ENCODE assay signal across 1 cellular context in the genomic region with DNA sequence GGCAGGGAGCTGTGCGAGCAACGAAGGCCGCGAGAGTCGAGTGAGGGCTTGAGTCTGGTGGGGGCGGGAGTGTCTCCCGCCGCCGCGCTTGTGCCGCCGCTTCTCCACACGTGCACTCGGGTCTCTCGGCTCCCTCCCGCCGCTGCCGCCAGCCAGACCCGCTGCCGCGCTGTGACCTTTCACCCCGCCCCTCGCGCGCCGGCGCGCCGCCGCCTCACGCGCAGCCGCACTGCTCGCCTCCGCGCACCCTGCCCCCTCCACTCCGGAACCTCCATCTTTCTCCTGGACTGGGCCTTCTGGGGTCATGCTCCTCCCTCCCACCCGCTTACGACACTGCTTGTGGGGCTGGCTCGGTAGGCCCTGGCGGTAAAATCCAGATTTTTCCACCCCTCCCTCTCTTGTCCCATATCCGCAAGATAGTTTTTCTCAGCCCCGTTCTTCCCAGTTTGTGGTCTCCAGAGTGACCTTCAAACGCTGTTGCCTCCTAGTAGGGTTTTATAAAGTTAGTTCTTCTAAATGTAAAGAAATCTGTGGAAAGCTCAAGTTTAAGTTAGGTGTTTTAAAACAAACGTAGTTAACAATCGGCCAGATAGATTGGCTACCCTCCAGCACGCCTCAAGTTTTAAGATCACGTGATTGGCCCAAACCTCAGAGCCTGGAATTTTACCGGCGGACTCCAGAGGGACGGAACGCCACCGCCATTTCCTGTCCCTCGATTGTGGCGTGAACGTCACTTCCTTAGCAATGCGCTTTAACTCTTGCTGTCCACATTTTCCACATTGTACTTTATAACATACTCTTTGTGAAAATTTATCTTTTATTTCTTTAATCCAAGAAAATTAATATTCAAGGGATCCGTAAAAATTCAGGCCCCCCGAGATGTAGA.
TF ChIP-seq lines count a peak whose summit lies in the region.

A gene (minus strand): TSS at position 181 of the 886 bp plus-strand sequence. CDS start 300 bp downstream, outside the sequence.

TF ChIP-seq in GM12878, 131 proteins besides CTCF, POLR2A, EP300 and RAD21 (continued from another document and continues in another):
- TF ChIP-seq, protein P1, sequence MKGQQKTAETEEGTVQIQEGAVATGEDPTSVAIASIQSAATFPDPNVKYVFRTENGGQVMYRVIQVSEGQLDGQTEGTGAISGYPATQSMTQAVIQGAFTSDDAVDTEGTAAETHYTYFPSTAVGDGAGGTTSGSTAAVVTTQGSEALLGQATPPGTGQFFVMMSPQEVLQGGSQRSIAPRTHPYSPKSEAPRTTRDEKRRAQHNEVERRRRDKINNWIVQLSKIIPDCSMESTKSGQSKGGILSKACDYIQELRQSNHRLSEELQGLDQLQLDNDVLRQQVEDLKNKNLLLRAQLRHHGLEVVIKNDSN (IDR thresholded peaks at IDR 0.05; ENCODE audit: borderline replicate concordance, extremely low read length, insufficient read depth, low read depth, low read length), result peak; percentile 61
- TF ChIP-seq, protein P2, sequence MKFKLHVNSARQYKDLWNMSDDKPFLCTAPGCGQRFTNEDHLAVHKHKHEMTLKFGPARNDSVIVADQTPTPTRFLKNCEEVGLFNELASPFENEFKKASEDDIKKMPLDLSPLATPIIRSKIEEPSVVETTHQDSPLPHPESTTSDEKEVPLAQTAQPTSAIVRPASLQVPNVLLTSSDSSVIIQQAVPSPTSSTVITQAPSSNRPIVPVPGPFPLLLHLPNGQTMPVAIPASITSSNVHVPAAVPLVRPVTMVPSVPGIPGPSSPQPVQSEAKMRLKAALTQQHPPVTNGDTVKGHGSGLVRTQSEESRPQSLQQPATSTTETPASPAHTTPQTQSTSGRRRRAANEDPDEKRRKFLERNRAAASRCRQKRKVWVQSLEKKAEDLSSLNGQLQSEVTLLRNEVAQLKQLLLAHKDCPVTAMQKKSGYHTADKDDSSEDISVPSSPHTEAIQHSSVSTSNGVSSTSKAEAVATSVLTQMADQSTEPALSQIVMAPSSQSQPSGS (IDR thresholded peaks at IDR 0.05; ENCODE audit: low read length), result no peak
- TF ChIP-seq, protein P3, sequence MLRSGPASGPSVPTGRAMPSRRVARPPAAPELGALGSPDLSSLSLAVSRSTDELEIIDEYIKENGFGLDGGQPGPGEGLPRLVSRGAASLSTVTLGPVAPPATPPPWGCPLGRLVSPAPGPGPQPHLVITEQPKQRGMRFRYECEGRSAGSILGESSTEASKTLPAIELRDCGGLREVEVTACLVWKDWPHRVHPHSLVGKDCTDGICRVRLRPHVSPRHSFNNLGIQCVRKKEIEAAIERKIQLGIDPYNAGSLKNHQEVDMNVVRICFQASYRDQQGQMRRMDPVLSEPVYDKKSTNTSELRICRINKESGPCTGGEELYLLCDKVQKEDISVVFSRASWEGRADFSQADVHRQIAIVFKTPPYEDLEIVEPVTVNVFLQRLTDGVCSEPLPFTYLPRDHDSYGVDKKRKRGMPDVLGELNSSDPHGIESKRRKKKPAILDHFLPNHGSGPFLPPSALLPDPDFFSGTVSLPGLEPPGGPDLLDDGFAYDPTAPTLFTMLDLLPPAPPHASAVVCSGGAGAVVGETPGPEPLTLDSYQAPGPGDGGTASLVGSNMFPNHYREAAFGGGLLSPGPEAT (IDR thresholded peaks at IDR 0.05; ENCODE audit: low read depth), result peak; percentile 97
- TF ChIP-seq RBBP5 (conservative IDR thresholded peaks at IDR 0.05) (no peak), SMAD5 (IDR thresholded peaks at IDR 0.05; ENCODE audit: low read depth) (no peak), TBL1XR1 (IDR thresholded peaks at IDR 0.05; ENCODE audit: low read depth, low read length) (peak; percentile 67; the same call in 1 of the 2 replicates), POLR2AphosphoS5 (IDR thresholded peaks at IDR 0.05; ENCODE audit: low read length) (peak; percentile 86), BACH1 (IDR thresholded peaks at IDR 0.05; ENCODE audit: borderline replicate concordance) (peak; percentile 28; the same call in 1 of the 2 replicates), ESRRA (IDR thresholded peaks at IDR 0.05; ENCODE audit: low read length) (peak; percentile 71; the same call in 1 of the 2 replicates), YY1 (IDR thresholded peaks at IDR 0.05; ENCODE audit: low read depth, low read length) (peak; percentile 93), RUNX3 (IDR thresholded peaks at IDR 0.05; ENCODE audit: low read length) (peak; percentile 72), ZZZ3 (IDR thresholded peaks at IDR 0.05; ENCODE audit: control insufficient read depth, insufficient read length, low read depth) (no peak), POLR2AphosphoS2 (IDR thresholded peaks at IDR 0.05; ENCODE audit: low read depth, low read length) (no peak), GATAD2B (conservative IDR thresholded peaks at IDR 0.05; ENCODE audit: low read depth) (peak; percentile 24; the same call in 1 of the 2 replicates), DPF2 (IDR thresholded peaks at IDR 0.05) (0 out of 2 replicates have a peak, but pooled peaks have one; percentile 18), BMI1 (IDR thresholded peaks at IDR 0.05; ENCODE audit: borderline replicate concordance) (no peak; the same call in 1 of the 2 replicates), ZNF217 (IDR thresholded peaks at IDR 0.05) (no peak), SUZ12 (IDR thresholded peaks at IDR 0.05; ENCODE audit: unreplicated experiment) (no peak), ATF7 (IDR thresholded peaks at IDR 0.05; ENCODE audit: low read depth) (peak; percentile 82), CBX5 (IDR thresholded peaks at IDR 0.05; ENCODE audit: low read depth) (no peak), EZH2 (IDR thresholded peaks at IDR 0.05; ENCODE audit: borderline replicate concordance, control insufficient read depth, low read depth, low read length) (no peak), CBX3 (IDR thresholded peaks at IDR 0.05; ENCODE audit: borderline replicate concordance, low read depth) (no peak), MEF2B (IDR thresholded peaks at IDR 0.05; ENCODE audit: partially characterized antibody, poor library complexity, severe bottlenecking) (peak; percentile 62), RCOR1 (conservative IDR thresholded peaks at IDR 0.05; ENCODE audit: low read depth, low read length) (no peak), CHD1 (IDR thresholded peaks at IDR 0.05; ENCODE audit: low read depth, low read length) (peak; percentile 64; the same call in 1 of the 2 replicates), MTA2 (IDR thresholded peaks at IDR 0.05; ENCODE audit: low read depth) (peak; percentile 50; the same call in 1 of the 2 replicates), MYC (IDR thresholded peaks at IDR 0.05; ENCODE audit: insufficient read depth, insufficient read length, insufficient replicate concordance, low read length, severe bottlenecking) (peak; percentile 76), POU2F2 (IDR thresholded peaks at IDR 0.05; ENCODE audit: borderline replicate concordance, low read depth, low read length) (0 out of 3 replicates have a peak, but pooled peaks have one; percentile 39), CHD4 (IDR thresholded peaks at IDR 0.05) (no peak), STAT1 (conservative IDR thresholded peaks at IDR 0.05) (no peak; the same call in 1 of the 2 replicates), IKZF1 (conservative IDR thresholded peaks at IDR 0.05) (peak; percentile 97), CBFB (IDR thresholded peaks at IDR 0.05; ENCODE audit: low read depth) (peak; percentile 38), ZNF24 (IDR thresholded peaks at IDR 0.05) (0 out of 2 replicates have a peak, but pooled peaks have one; percentile 11), NFIC (IDR thresholded peaks at IDR 0.05; ENCODE audit: low read depth, low read length) (peak; percentile 79; the same call in 1 of the 2 replicates), RAD51 (IDR thresholded peaks at IDR 0.05) (peak; percentile 99), CREB1 (IDR thresholded peaks at IDR 0.05; ENCODE audit: low read depth) (peak; percentile 91), HDAC2 (IDR thresholded peaks at IDR 0.05) (no peak), ZNF207 (IDR thresholded peaks at IDR 0.05; ENCODE audit: borderline replicate concordance) (peak; percentile 93; the same call in 1 of the 2 replicates)
- TF ChIP-seq, protein P4, sequence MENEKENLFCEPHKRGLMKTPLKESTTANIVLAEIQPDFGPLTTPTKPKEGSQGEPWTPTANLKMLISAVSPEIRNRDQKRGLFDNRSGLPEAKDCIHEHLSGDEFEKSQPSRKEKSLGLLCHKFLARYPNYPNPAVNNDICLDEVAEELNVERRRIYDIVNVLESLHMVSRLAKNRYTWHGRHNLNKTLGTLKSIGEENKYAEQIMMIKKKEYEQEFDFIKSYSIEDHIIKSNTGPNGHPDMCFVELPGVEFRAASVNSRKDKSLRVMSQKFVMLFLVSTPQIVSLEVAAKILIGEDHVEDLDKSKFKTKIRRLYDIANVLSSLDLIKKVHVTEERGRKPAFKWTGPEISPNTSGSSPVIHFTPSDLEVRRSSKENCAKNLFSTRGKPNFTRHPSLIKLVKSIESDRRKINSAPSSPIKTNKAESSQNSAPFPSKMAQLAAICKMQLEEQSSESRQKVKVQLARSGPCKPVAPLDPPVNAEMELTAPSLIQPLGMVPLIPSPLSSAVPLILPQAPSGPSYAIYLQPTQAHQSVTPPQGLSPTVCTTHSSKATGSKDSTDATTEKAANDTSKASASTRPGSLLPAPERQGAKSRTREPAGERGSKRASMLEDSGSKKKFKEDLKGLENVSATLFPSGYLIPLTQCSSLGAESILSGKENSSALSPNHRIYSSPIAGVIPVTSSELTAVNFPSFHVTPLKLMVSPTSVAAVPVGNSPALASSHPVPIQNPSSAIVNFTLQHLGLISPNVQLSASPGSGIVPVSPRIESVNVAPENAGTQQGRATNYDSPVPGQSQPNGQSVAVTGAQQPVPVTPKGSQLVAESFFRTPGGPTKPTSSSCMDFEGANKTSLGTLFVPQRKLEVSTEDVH (IDR thresholded peaks at IDR 0.05; ENCODE audit: low read depth, partially characterized antibody), result peak; percentile 78
- TF ChIP-seq, protein P5, sequence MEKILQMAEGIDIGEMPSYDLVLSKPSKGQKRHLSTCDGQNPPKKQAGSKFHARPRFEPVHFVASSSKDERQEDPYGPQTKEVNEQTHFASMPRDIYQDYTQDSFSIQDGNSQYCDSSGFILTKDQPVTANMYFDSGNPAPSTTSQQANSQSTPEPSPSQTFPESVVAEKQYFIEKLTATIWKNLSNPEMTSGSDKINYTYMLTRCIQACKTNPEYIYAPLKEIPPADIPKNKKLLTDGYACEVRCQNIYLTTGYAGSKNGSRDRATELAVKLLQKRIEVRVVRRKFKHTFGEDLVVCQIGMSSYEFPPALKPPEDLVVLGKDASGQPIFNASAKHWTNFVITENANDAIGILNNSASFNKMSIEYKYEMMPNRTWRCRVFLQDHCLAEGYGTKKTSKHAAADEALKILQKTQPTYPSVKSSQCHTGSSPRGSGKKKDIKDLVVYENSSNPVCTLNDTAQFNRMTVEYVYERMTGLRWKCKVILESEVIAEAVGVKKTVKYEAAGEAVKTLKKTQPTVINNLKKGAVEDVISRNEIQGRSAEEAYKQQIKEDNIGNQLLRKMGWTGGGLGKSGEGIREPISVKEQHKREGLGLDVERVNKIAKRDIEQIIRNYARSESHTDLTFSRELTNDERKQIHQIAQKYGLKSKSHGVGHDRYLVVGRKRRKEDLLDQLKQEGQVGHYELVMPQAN (conservative IDR thresholded peaks at IDR 0.05), result peak; percentile 65
- TF ChIP-seq, protein P6, sequence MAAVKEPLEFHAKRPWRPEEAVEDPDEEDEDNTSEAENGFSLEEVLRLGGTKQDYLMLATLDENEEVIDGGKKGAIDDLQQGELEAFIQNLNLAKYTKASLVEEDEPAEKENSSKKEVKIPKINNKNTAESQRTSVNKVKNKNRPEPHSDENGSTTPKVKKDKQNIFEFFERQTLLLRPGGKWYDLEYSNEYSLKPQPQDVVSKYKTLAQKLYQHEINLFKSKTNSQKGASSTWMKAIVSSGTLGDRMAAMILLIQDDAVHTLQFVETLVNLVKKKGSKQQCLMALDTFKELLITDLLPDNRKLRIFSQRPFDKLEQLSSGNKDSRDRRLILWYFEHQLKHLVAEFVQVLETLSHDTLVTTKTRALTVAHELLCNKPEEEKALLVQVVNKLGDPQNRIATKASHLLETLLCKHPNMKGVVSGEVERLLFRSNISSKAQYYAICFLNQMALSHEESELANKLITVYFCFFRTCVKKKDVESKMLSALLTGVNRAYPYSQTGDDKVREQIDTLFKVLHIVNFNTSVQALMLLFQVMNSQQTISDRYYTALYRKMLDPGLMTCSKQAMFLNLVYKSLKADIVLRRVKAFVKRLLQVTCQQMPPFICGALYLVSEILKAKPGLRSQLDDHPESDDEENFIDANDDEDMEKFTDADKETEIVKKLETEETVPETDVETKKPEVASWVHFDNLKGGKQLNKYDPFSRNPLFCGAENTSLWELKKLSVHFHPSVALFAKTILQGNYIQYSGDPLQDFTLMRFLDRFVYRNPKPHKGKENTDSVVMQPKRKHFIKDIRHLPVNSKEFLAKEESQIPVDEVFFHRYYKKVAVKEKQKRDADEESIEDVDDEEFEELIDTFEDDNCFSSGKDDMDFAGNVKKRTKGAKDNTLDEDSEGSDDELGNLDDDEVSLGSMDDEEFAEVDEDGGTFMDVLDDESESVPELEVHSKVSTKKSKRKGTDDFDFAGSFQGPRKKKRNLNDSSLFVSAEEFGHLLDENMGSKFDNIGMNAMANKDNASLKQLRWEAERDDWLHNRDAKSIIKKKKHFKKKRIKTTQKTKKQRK (IDR thresholded peaks at IDR 0.05; ENCODE audit: low read depth, low read length), result no peak
- TF ChIP-seq, protein P7, sequence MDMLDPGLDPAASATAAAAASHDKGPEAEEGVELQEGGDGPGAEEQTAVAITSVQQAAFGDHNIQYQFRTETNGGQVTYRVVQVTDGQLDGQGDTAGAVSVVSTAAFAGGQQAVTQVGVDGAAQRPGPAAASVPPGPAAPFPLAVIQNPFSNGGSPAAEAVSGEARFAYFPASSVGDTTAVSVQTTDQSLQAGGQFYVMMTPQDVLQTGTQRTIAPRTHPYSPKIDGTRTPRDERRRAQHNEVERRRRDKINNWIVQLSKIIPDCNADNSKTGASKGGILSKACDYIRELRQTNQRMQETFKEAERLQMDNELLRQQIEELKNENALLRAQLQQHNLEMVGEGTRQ (IDR thresholded peaks at IDR 0.05; ENCODE audit: borderline replicate concordance, low read depth, low read length), result peak; percentile 72
- TF ChIP-seq, protein P8, sequence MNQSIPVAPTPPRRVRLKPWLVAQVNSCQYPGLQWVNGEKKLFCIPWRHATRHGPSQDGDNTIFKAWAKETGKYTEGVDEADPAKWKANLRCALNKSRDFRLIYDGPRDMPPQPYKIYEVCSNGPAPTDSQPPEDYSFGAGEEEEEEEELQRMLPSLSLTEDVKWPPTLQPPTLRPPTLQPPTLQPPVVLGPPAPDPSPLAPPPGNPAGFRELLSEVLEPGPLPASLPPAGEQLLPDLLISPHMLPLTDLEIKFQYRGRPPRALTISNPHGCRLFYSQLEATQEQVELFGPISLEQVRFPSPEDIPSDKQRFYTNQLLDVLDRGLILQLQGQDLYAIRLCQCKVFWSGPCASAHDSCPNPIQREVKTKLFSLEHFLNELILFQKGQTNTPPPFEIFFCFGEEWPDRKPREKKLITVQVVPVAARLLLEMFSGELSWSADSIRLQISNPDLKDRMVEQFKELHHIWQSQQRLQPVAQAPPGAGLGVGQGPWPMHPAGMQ (IDR thresholded peaks at IDR 0.05; ENCODE audit: borderline replicate concordance), result no peak
- TF ChIP-seq, protein P9, sequence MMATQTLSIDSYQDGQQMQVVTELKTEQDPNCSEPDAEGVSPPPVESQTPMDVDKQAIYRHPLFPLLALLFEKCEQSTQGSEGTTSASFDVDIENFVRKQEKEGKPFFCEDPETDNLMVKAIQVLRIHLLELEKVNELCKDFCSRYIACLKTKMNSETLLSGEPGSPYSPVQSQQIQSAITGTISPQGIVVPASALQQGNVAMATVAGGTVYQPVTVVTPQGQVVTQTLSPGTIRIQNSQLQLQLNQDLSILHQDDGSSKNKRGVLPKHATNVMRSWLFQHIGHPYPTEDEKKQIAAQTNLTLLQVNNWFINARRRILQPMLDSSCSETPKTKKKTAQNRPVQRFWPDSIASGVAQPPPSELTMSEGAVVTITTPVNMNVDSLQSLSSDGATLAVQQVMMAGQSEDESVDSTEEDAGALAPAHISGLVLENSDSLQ (IDR thresholded peaks at IDR 0.05), result peak; percentile 42; the same call in 1 of the 2 replicates
